Comparison of ENCODE assay signal across 1 cellular context in genomic region chr2:174248998-174249592, GRCh38.
TF ChIP-seq lines count a peak whose summit lies in the region.

No MANE protein-coding gene starts in this region.

TF ChIP-seq in H1, 55 proteins besides CTCF, POLR2A, EP300 and RAD21 (continued from another document):
- TF ChIP-seq, protein P1, sequence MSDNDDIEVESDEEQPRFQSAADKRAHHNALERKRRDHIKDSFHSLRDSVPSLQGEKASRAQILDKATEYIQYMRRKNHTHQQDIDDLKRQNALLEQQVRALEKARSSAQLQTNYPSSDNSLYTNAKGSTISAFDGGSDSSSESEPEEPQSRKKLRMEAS (IDR thresholded peaks at IDR 0.05), result peak; percentile 39; the same call in 1 of the 2 replicates
- TF ChIP-seq POLR2AphosphoS5 (IDR thresholded peaks at IDR 0.05; ENCODE audit: low read depth, low read length) (no peak), KDM4A (IDR thresholded peaks at IDR 0.05; ENCODE audit: low read depth, low read length, severe bottlenecking) (no peak)
- TF ChIP-seq, protein P2, sequence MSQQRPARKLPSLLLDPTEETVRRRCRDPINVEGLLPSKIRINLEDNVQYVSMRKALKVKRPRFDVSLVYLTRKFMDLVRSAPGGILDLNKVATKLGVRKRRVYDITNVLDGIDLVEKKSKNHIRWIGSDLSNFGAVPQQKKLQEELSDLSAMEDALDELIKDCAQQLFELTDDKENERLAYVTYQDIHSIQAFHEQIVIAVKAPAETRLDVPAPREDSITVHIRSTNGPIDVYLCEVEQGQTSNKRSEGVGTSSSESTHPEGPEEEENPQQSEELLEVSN (IDR thresholded peaks at IDR 0.05), result peak; percentile 91; the same call in 1 of the 2 replicates
TF ChIP-seq in H1: peak in this region for 3.
